Comparison of ENCODE assay signal across 11 cellular contexts in genomic region chr21:37916795-37917142, GRCh38. TPM values are rescaled to one million over a fixed set of nuclear protein-coding genes. Genes with fewer than 3 reads are reported as not detected.
A peak's percentile ranks its signal among the peaks of the same experiment; 100 is the strongest.
DNase-seq lines count a peak whose midpoint lies in the region; ATAC-seq and FAIRE-seq lines count a peak whose summit lies in the region.
"Had no signal": no experiment of that assay in that cellular context is flagged by ENCODE, and none has a peak within 500 bp of the region (broad histone marks: within the 10 kb centered on the region; RNA-seq: fewer than 3 reads in every experiment).

No MANE protein-coding gene starts in this region.

- peak overlapping the region; percentile 51 for H3K4me3 ChIP-seq in iPS-11a (ENCODE audit: low read depth, low read length)

- DNase-seq in activated naive CD8-positive, alpha-beta T cell treated with anti-CD3 and anti-CD28 coated beads, Interleukin-2, amount 50 U/mL, for 24 hours = peak; percentile 3
- DNase-seq in activated naive CD8-positive, alpha-beta T cell treated with anti-CD3 and anti-CD28 coated beads for 36 hours = no peak
- DNase-seq in SK-N-DZ (ENCODE audit: low spot score) (peak; percentile 27), urothelium cell line (ENCODE audit: low spot score) (peak; percentile 17), NCI-H2081 (lab: John Stamatoyannopoulos, UW) (no peak)
- no peak for DNase-seq in T-helper 2 cell treated with Interferon-gamma antibody and Interleukin-4, amounts not matched to agents 5 μg/mL and 100 μg/mL, for 36 hours (ENCODE audit: low spot score)
- DNase-seq: activated CD4-positive, alpha-beta T cell treated with anti-CD3 and anti-CD28 coated beads for 4 hours; CD4-positive, CD25-positive, alpha-beta regulatory T cell; stimulated activated CD4-positive, alpha-beta T cell treated with anti-CD3 and anti-CD28 coated beads, Interleukin-4, amount 100 ng/mL, for 4 hours had no signal

- H3K4me3 Mint-ChIP-seq in activated naive CD8-positive, alpha-beta T cell treated with anti-CD3 and anti-CD28 coated beads, Interleukin-2, amount 50 U/mL, for 24 hours = no peak overlapping the region
- no peak overlapping the region for H3K4me3 Mint-ChIP-seq in activated naive CD8-positive, alpha-beta T cell treated with anti-CD3 and anti-CD28 coated beads for 36 hours
- H3K4me3 Mint-ChIP-seq in T-helper 2 cell treated with Interferon-gamma antibody and Interleukin-4, amounts not matched to agents 5 μg/mL and 100 μg/mL, for 36 hours = no peak overlapping the region

- no peaks in the 10 kb centered on the region for H3K4me1 Mint-ChIP-seq in activated naive CD8-positive, alpha-beta T cell treated with anti-CD3 and anti-CD28 coated beads, Interleukin-2, amount 50 U/mL, for 24 hours
- peaks cover 6% of the 10 kb centered on the region for H3K4me1 Mint-ChIP-seq in activated naive CD8-positive, alpha-beta T cell treated with anti-CD3 and anti-CD28 coated beads for 36 hours
- H3K4me1 Mint-ChIP-seq in T-helper 2 cell treated with Interferon-gamma antibody and Interleukin-4, amounts not matched to agents 5 μg/mL and 100 μg/mL, for 36 hours (ENCODE audit: low read depth) = peaks cover 1% of the 10 kb centered on the region

- peaks cover 60% of the 10 kb centered on the region for H3K27me3 Mint-ChIP-seq in activated naive CD8-positive, alpha-beta T cell treated with anti-CD3 and anti-CD28 coated beads, Interleukin-2, amount 50 U/mL, for 24 hours
- peaks cover 75% of the 10 kb centered on the region for H3K27me3 Mint-ChIP-seq in activated naive CD8-positive, alpha-beta T cell treated with anti-CD3 and anti-CD28 coated beads for 36 hours
- peaks cover 51% of the 10 kb centered on the region for H3K27me3 Mint-ChIP-seq in T-helper 2 cell treated with Interferon-gamma antibody and Interleukin-4, amounts not matched to agents 5 μg/mL and 100 μg/mL, for 36 hours (ENCODE audit: low read depth)

- H3K36me3 Mint-ChIP-seq in activated naive CD8-positive, alpha-beta T cell treated with anti-CD3 and anti-CD28 coated beads, Interleukin-2, amount 50 U/mL, for 24 hours (ENCODE audit: low read depth) = no peaks in the 10 kb centered on the region
- H3K36me3 Mint-ChIP-seq in activated naive CD8-positive, alpha-beta T cell treated with anti-CD3 and anti-CD28 coated beads for 36 hours = no peaks in the 10 kb centered on the region
- no peaks in the 10 kb centered on the region for H3K36me3 Mint-ChIP-seq in T-helper 2 cell treated with Interferon-gamma antibody and Interleukin-4, amounts not matched to agents 5 μg/mL and 100 μg/mL, for 36 hours (ENCODE audit: low read depth)
- H3K36me3 Mint-ChIP-seq: CD4-positive, CD25-positive, alpha-beta regulatory T cell had no signal

- no peak for ATAC-seq in activated naive CD8-positive, alpha-beta T cell treated with anti-CD3 and anti-CD28 coated beads, Interleukin-2, amount 50 U/mL, for 24 hours
- ATAC-seq in GM21825 (IDR thresholded peaks at IDR 0.05; ENCODE audit: unreplicated experiment) = no peak

- H3K9me3 Mint-ChIP-seq in activated naive CD8-positive, alpha-beta T cell treated with anti-CD3 and anti-CD28 coated beads, Interleukin-2, amount 50 U/mL, for 24 hours = no peaks in the 10 kb centered on the region
- H3K9me3 Mint-ChIP-seq in activated naive CD8-positive, alpha-beta T cell treated with anti-CD3 and anti-CD28 coated beads for 36 hours = peaks cover 1% of the 10 kb centered on the region
- H3K9me3 Mint-ChIP-seq in T-helper 2 cell treated with Interferon-gamma antibody and Interleukin-4, amounts not matched to agents 5 μg/mL and 100 μg/mL, for 36 hours = no peaks in the 10 kb centered on the region

- no peak for FAIRE-seq in urothelium cell line (lab: Jason Lieb, UNC)

- no peak overlapping the region for H3K27ac Mint-ChIP-seq in activated naive CD8-positive, alpha-beta T cell treated with anti-CD3 and anti-CD28 coated beads, Interleukin-2, amount 50 U/mL, for 24 hours
- no peak overlapping the region for H3K27ac Mint-ChIP-seq in activated naive CD8-positive, alpha-beta T cell treated with anti-CD3 and anti-CD28 coated beads for 36 hours
- H3K27ac Mint-ChIP-seq in T-helper 2 cell treated with Interferon-gamma antibody and Interleukin-4, amounts not matched to agents 5 μg/mL and 100 μg/mL, for 36 hours = no peak overlapping the region
- H3K27ac Mint-ChIP-seq: CD4-positive, CD25-positive, alpha-beta regulatory T cell had no signal

RNA-seq across cellular contexts. Expression of gene KCNJ6, which starts 0.5 kb away (rescaled TPM):
- not detected for total RNA-seq in activated naive CD8-positive, alpha-beta T cell treated with anti-CD3 and anti-CD28 coated beads for 36 hours
- polyA plus RNA-seq in SK-N-DZ (2014; cell fraction: cytosol; rRNA removed) = 0.18 and 0.45 TPM in 2 replicates
- 0.27 and 0.32 TPM in 2 replicates for polyA plus RNA-seq in SK-N-DZ (2014; cell fraction: nucleus; rRNA removed)
- total RNA-seq: CD4-positive, CD25-positive, alpha-beta regulatory T cell had no signal
- polyA plus RNA-seq: CD4-positive, CD25-positive, alpha-beta regulatory T cell had no signal

Comparison
In these comparisons a context has a peak if more than half of its experiments do, and no peak if none do; other contexts are left out.
1. DNase-seq: peak in activated naive CD8-positive, alpha-beta T cell treated with anti-CD3 and anti-CD28 coated beads, Interleukin-2, amount 50 U/mL, for 24 hours (single experiment), SK-N-DZ (single experiment) and urothelium cell line (single experiment); none in activated naive CD8-positive, alpha-beta T cell treated with anti-CD3 and anti-CD28 coated beads for 36 hours (single experiment), T-helper 2 cell treated with Interferon-gamma antibody and Interleukin-4, amounts not matched to agents 5 μg/mL and 100 μg/mL, for 36 hours (single experiment) and NCI-H2081 (0 of 2).